10 cellular contexts compared by ENCODE assay signal in the genomic region with DNA sequence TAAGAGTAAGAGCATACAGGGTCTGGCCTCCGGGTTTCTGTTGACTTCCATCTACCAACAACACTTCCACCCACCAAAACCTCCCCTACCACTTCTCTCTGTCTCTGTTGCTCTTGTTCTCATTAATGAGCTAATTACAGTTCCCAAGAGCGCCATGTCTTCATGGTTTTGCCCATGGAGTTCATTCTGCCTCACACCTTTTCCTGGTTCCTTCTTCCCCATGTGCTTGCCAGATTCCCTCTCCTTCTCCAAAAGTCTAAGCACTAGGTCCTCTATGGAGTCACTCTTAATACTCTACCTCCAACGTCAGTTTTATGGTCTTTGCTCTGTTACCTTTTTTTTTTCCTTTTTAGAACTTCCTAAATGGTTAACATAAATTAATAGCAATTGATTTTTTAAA.
DNase-seq lines count a peak whose midpoint lies in the region; ATAC-seq and TF ChIP-seq lines count a peak whose summit lies in the region.
"Had no signal": no experiment of that assay in that cellular context is flagged by ENCODE, and none has a peak within 500 bp of the region (broad histone marks: within the 10 kb centered on the region; RNA-seq: fewer than 3 reads in every experiment).

No MANE protein-coding gene starts in this region.

- H3K79me2 ChIP-seq in osteoblast (ENCODE audit: insufficient read depth, low read length), result no peaks in the 10 kb centered on the region

- TF ChIP-seq CTCF in Caco-2 (IDR thresholded peaks at IDR 0.05; ENCODE audit: insufficient read depth in 1 of 2, low read depth in 1 of 2, low read length in 1 of 2, severe bottlenecking in 1 of 2, unreplicated experiment in 1 of 2), result no peak
- TF ChIP-seq CTCF in colonic mucosa (IDR thresholded peaks at IDR 0.05), result no peak
- no peak for TF ChIP-seq CTCF in osteoblast (IDR thresholded peaks at IDR 0.05; ENCODE audit: extremely low read depth, low read depth, low read length)

- BruUV-seq in Caco-2 (replicated peaks; lab: Mats Ljungman, UMichigan), result no TSS peak

- no peaks in the 10 kb centered on the region for H3K79me1 ChIP-seq in mesenchymal stem cell (replicated peaks; ENCODE audit: low read length, poor library complexity, severe bottlenecking)

- H4K91ac ChIP-seq in mesenchymal stem cell (ENCODE audit: low read length), result no peak overlapping the region

- no peak overlapping the region for H2AK5ac ChIP-seq in mesenchymal stem cell (ENCODE audit: low read length, severe bottlenecking)

- no peak overlapping the region for H2BK5ac ChIP-seq in mesenchymal stem cell (ENCODE audit: low read depth, low read length, poor library complexity, severe bottlenecking)

- peak overlapping the region; percentile 68 for H3K27ac Mint-ChIP-seq in Caco-2 (ENCODE audit: unreplicated experiment)
- peak overlapping the region in 2 of 3 donors; percentile 64 to 77 for H3K27ac Mint-ChIP-seq in IgD-negative memory B cell
- no peak overlapping the region for H3K27ac Mint-ChIP-seq in natural killer cell treated with Interleukin-12 subunit alpha and Interleukin-12 subunit beta and Interleukin-15 and Interleukin-18, amount 100 ng/mL, for 72 hours

- H3K27me3 ChIP-seq in Caco-2 (replicated peaks; ENCODE audit: control insufficient read depth, insufficient read depth, low read length) (no peaks in the 10 kb centered on the region), colonic mucosa (no peaks in the 10 kb centered on the region), mesenchymal stem cell (ENCODE audit: control insufficient read depth in 1 of 2, insufficient read depth in 1 of 2, low read length in 2 of 2) (no peaks in the 10 kb centered on the region), osteoblast (ENCODE audit: insufficient read depth, low read length) (no peaks in the 10 kb centered on the region)
- H3K27me3 ChIP-seq: SJSA1 had no signal

- no peak overlapping the region for H2BK15ac ChIP-seq in mesenchymal stem cell (ENCODE audit: low read depth, poor library complexity, severe bottlenecking)

- H3K4me1 Mint-ChIP-seq in Caco-2 (ENCODE audit: low read depth, unreplicated experiment), result peaks cover 21% of the 10 kb centered on the region
- peaks cover 2 to 5% (median 5%) of the 10 kb centered on the region in 3 donors for H3K4me1 Mint-ChIP-seq in IgD-negative memory B cell
- H3K4me1 Mint-ChIP-seq in natural killer cell treated with Interleukin-12 subunit alpha and Interleukin-12 subunit beta and Interleukin-15 and Interleukin-18, amount 100 ng/mL, for 72 hours (ENCODE audit: low read depth in 2 of 2), result no peaks in the 10 kb centered on the region
- H3K4me1 Mint-ChIP-seq: CD4-positive, alpha-beta memory T cell had no signal

- 95% methylated on average over 2 of the region's 3 CpGs for WGBS in mesenchymal stem cell

- no peak overlapping the region for H2BK12ac ChIP-seq in mesenchymal stem cell (ENCODE audit: low read length in 2 of 2)

- H3K9me3 ChIP-seq in Caco-2, result no peaks in the 10 kb centered on the region
- no peaks in the 10 kb centered on the region for H3K9me3 ChIP-seq in colonic mucosa
- H3K9me3 ChIP-seq in mesenchymal stem cell (ENCODE audit: control insufficient read depth, low read length), result no peaks in the 10 kb centered on the region
- no peaks in the 10 kb centered on the region for H3K9me3 ChIP-seq in osteoblast (ENCODE audit: low read depth, low read length)
- H3K9me3 ChIP-seq: SJSA1 had no signal

- H3K9ac ChIP-seq in colonic mucosa (ENCODE audit: low read depth in 2 of 2, low read length in 2 of 2), result no peak overlapping the region
- peak overlapping the region; percentile 12 for H3K9ac ChIP-seq in mesenchymal stem cell (ENCODE audit: low read length)

- H3K4ac ChIP-seq in mesenchymal stem cell (ENCODE audit: low read depth in 1 of 2, low read length in 2 of 2), result no peak overlapping the region

- no peak for ATAC-seq in Right ventricle myocardium inferior
- no peak for ATAC-seq in natural killer cell treated with Interleukin-12 subunit alpha and Interleukin-12 subunit beta and Interleukin-15 and Interleukin-18, amount 100 ng/mL, for 72 hours

- peaks cover 4% of the 10 kb centered on the region for H3K9me3 Mint-ChIP-seq in Caco-2 (ENCODE audit: unreplicated experiment)
- H3K9me3 Mint-ChIP-seq in IgD-negative memory B cell, result no peaks in the 10 kb centered on the region
- no peaks in the 10 kb centered on the region for H3K9me3 Mint-ChIP-seq in natural killer cell treated with Interleukin-12 subunit alpha and Interleukin-12 subunit beta and Interleukin-15 and Interleukin-18, amount 100 ng/mL, for 72 hours
- H3K9me3 Mint-ChIP-seq: CD4-positive, alpha-beta memory T cell had no signal

- H3K23ac ChIP-seq in mesenchymal stem cell (ENCODE audit: low read length in 2 of 2), result no peak overlapping the region

- H2AFZ ChIP-seq in mesenchymal stem cell (ENCODE audit: low read depth, low read length) (no peak overlapping the region), osteoblast (ENCODE audit: low read length) (no peak overlapping the region)

- DNase-seq in Caco-2, result no peak
- no peak for DNase-seq in colonic mucosa
- no peak for DNase-seq in mesenchymal stem cell
- DNase-seq in Right ventricle myocardium inferior (ENCODE audit: missing footprints), result no peak
- no peak for DNase-seq in H4 (ENCODE audit: low spot score)
- DNase-seq in natural killer cell treated with Interleukin-12 subunit alpha and Interleukin-12 subunit beta and Interleukin-15 and Interleukin-18, amount 100 ng/mL, for 72 hours (ENCODE audit: low spot score), result no peak
- no peak for DNase-seq in osteoblast (ENCODE audit: insufficient read length, low spot score, missing footprints)

- H3K36me3 ChIP-seq in Caco-2 (ENCODE audit: control insufficient read depth, insufficient read depth, low read length) (no peaks in the 10 kb centered on the region), colonic mucosa (no peaks in the 10 kb centered on the region), mesenchymal stem cell (ENCODE audit: control insufficient read depth in 1 of 2, insufficient read depth in 2 of 2, low read depth in 1 of 2, low read length in 2 of 2) (peaks cover 0 to 10% of the 10 kb centered on the region in 2 experiments), osteoblast (ENCODE audit: insufficient read depth, low read length) (no peaks in the 10 kb centered on the region)
- H3K36me3 ChIP-seq: SJSA1 had no signal

- no peak overlapping the region for H3K14ac ChIP-seq in mesenchymal stem cell (ENCODE audit: low read length in 2 of 2)

- H3K27me3 Mint-ChIP-seq in Caco-2 (ENCODE audit: insufficient read depth, unreplicated experiment), result no peaks in the 10 kb centered on the region
- no peaks in the 10 kb centered on the region for H3K27me3 Mint-ChIP-seq in IgD-negative memory B cell
- H3K27me3 Mint-ChIP-seq in natural killer cell treated with Interleukin-12 subunit alpha and Interleukin-12 subunit beta and Interleukin-15 and Interleukin-18, amount 100 ng/mL, for 72 hours, result peaks cover under 1 to 6% of the 10 kb centered on the region in 2 donors
- H3K27me3 Mint-ChIP-seq: CD4-positive, alpha-beta memory T cell had no signal

- CTCF ChIA-PET in Caco-2 (lab: Charles Lee), result interaction anchor here (0.5 to 4.6 kb wide), 6 partner anchors 49 to 428 kb away, joined by 3 to 80 read pairs (median 6); a partner anchor contains a TSS

- H4K20me1 ChIP-seq in osteoblast (ENCODE audit: insufficient read depth, low read length), result no peaks in the 10 kb centered on the region

- no peak overlapping the region for H3K4me3 ChIP-seq in Caco-2 (ENCODE audit: low read depth, low read length)
- H3K4me3 ChIP-seq in colonic mucosa, result no peak overlapping the region
- H3K4me3 ChIP-seq in mesenchymal stem cell (ENCODE audit: insufficient read depth in 1 of 2, low read depth in 1 of 2, low read length in 2 of 2), result no peak overlapping the region
- no peak overlapping the region for H3K4me3 ChIP-seq in osteoblast (ENCODE audit: insufficient read depth, low read length)
- H3K4me3 ChIP-seq: SJSA1 had no signal

- POLR2A ChIA-PET in Caco-2 (lab: Charles Lee), result no interaction called here

- no peak overlapping the region for H2BK120ac ChIP-seq in mesenchymal stem cell (ENCODE audit: low read depth, low read length)

- H3K4me1 ChIP-seq in Caco-2 (peaks cover 13% of the 10 kb centered on the region), colonic mucosa (no peaks in the 10 kb centered on the region), mesenchymal stem cell (ENCODE audit: control insufficient read depth, insufficient read depth, low read depth, low read length) (no peaks in the 10 kb centered on the region), osteoblast (ENCODE audit: insufficient read depth, low read length) (no peaks in the 10 kb centered on the region)
- H3K4me1 ChIP-seq: SJSA1 had no signal

- H3K36me3 Mint-ChIP-seq in Caco-2 (ENCODE audit: insufficient read depth, unreplicated experiment), result peaks cover 17% of the 10 kb centered on the region
- H3K36me3 Mint-ChIP-seq in IgD-negative memory B cell, result peaks cover under 1% of the 10 kb centered on the region
- no peaks in the 10 kb centered on the region for H3K36me3 Mint-ChIP-seq in natural killer cell treated with Interleukin-12 subunit alpha and Interleukin-12 subunit beta and Interleukin-15 and Interleukin-18, amount 100 ng/mL, for 72 hours

- H3K4me2 ChIP-seq in mesenchymal stem cell (ENCODE audit: low read length, poor library complexity, severe bottlenecking), result no peak overlapping the region
- H3K4me2 ChIP-seq in osteoblast (ENCODE audit: insufficient read depth, low read length), result no peak overlapping the region

- H3K4me3 Mint-ChIP-seq in Caco-2 (ENCODE audit: unreplicated experiment) (no peak overlapping the region), IgD-negative memory B cell (no peak overlapping the region)
- H3K4me3 Mint-ChIP-seq in natural killer cell treated with Interleukin-12 subunit alpha and Interleukin-12 subunit beta and Interleukin-15 and Interleukin-18, amount 100 ng/mL, for 72 hours, result no peak overlapping the region
- H3K4me3 Mint-ChIP-seq: CD4-positive, alpha-beta memory T cell had no signal

- H3K18ac ChIP-seq in mesenchymal stem cell (ENCODE audit: low read depth in 1 of 2, low read length in 2 of 2), result no peak overlapping the region

- peak overlapping the region; percentile 64 for H3K27ac ChIP-seq in colonic mucosa
- no peak overlapping the region for H3K27ac ChIP-seq in mesenchymal stem cell (ENCODE audit: low read length, poor library complexity, severe bottlenecking)
- H3K27ac ChIP-seq in osteoblast (ENCODE audit: low read depth, low read length), result no peak overlapping the region
- H3K27ac ChIP-seq: SJSA1 had no signal

- intact Hi-C loops in Caco-2 (cut with micrococcal nuclease; ENCODE audit: unreplicated experiment) (loop anchor here (5.0 kb wide), 1 partner anchor 143 kb away; a partner anchor contains a TSS), colonic mucosa (cut with DNase I) (loop anchor here (10.0 kb wide), 1 partner anchor 151 kb away; no protein-coding TSS in a partner anchor), Right ventricle myocardium inferior (cut with DNase I) (loop anchor here (2.0 to 5.0 kb wide), 3 partner anchors 127 to 213 kb away; no protein-coding TSS in a partner anchor)

- H4K8ac ChIP-seq in mesenchymal stem cell (ENCODE audit: low read length), result no peak overlapping the region

Comparison
In these comparisons a context has a peak if more than half of its experiments do, and no peak if none do; other contexts are left out.
1. H3K27ac Mint-ChIP-seq: peak in Caco-2 (single experiment) and IgD-negative memory B cell (2 of 3); none in natural killer cell treated with Interleukin-12 subunit alpha and Interleukin-12 subunit beta and Interleukin-15 and Interleukin-18, amount 100 ng/mL, for 72 hours (0 of 2).